Comparison of ENCODE assay signal across 26 cellular contexts in the genomic region with DNA sequence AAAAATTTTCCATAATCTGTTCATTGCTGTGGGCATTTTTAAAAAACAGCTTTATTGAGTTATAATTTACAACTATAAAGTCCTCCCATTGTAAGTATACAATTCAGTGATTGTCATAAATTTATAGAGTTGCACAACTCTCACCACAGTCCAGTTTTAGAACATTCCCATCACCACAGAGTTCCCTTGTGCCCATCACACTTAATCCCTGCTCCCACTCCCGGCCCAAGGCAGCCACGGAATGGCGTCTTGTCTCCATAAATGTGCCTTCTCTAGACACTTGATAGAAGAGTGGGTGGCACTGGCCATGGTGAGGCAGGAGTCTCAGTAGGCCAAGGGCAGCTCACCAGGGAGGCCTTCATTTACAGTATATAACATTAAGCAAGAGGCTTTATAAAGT. TPM values are rescaled to one million over a fixed set of nuclear protein-coding genes. Genes with fewer than 3 reads are reported as not detected.
"Had no signal": no experiment of that assay in that cellular context is flagged by ENCODE, and none has a peak within 500 bp of the region (broad histone marks: within the 10 kb centered on the region; RNA-seq: fewer than 3 reads in every experiment).

No MANE protein-coding gene starts in this region.

- ATAC-seq: activated T-cell treated with anti-CD3 and anti-CD28 coated beads, Interleukin-2, amount 50 U/mL, for 4 hours; effector memory CD8-positive, alpha-beta T cell; gastrocnemius medialis; left lobe of liver; naive thymus-derived CD4-positive, alpha-beta T cell had no signal

- H3K4me3 ChIP-seq: cardiac muscle cell, gastrocnemius medialis, sigmoid colon, thyroid gland had no signal

- H3K9me3 ChIP-seq: gastrocnemius medialis, neutrophil, sigmoid colon, thyroid gland had no signal

- H3K27ac ChIP-seq: epithelial cell of prostate, gastrocnemius medialis, neutrophil, parathyroid adenoma, sigmoid colon, thyroid gland had no signal

- H3K4me1 ChIP-seq: parathyroid adenoma had no signal

- H3K36me3 ChIP-seq: neutrophil had no signal

- H3K9ac ChIP-seq: parathyroid adenoma had no signal

- DNase-seq: activated CD4-positive, alpha-beta T cell treated with anti-CD3 and anti-CD28 coated beads, Interleukin-2, amount 10 ng/mL, durations not matched to agents 24 days and 14 days; activated CD8-positive, alpha-beta memory T cell treated with anti-CD3 and anti-CD28 coated beads, Interleukin-2, amount 50 U/mL, for 4 hours; activated naive CD4-positive, alpha-beta T cell treated with anti-CD3 and anti-CD28 coated beads for 36 hours; activated T-cell treated with anti-CD3 and anti-CD28 coated beads, Interleukin-2, amount 50 U/mL, for 4 hours; effector memory CD8-positive, alpha-beta T cell; gastrocnemius medialis; head of caudate nucleus; kidney; naive thymus-derived CD4-positive, alpha-beta T cell; sigmoid colon; stimulated activated CD4-positive, alpha-beta T cell treated with anti-CD3 and anti-CD28 coated beads, Interleukin-12 subunit alpha, Interleukin-12 subunit beta, amount 100 ng/mL, for 4 hours; stimulated activated CD4-positive, alpha-beta T cell treated with anti-CD3 and anti-CD28 coated beads, Interleukin-1b, Interleukin-23, amount 100 ng/mL, for 48 hours; stimulated activated naive CD4-positive, alpha-beta T cell treated with Interleukin-2 at 50 U/mL for 16 hours; T-helper 1 cell; T1000; thyroid gland had no signal

- H3K27me3 ChIP-seq: cardiac muscle cell, gastrocnemius medialis, neutrophil, sigmoid colon, thyroid gland had no signal

RNA-seq across cellular contexts. Expression of gene MKRN2OS, which starts 54.8 kb away (rescaled TPM):
- total RNA-seq: activated CD4-positive, alpha-beta T cell treated with anti-CD3 and anti-CD28 coated beads, Interleukin-2, amount 10 ng/mL, durations not matched to agents 24 days and 14 days; activated naive CD4-positive, alpha-beta T cell treated with anti-CD3 and anti-CD28 coated beads for 36 hours; activated T-cell treated with anti-CD3 and anti-CD28 coated beads, Interleukin-2, amount 50 U/mL, for 4 hours; cardiac muscle cell; dermis microvascular lymphatic vessel endothelial cell; fibroblast of lung; left lobe of liver; lung microvascular endothelial cell; mononuclear cell; naive thymus-derived CD4-positive, alpha-beta T cell; sigmoid colon; subcutaneous adipose tissue; thyroid gland had no signal
- polyA plus RNA-seq: fibroblast of lung; naive thymus-derived CD4-positive, alpha-beta T cell had no signal
